ENCODE assay signal across 8 cellular contexts in the genomic region with DNA sequence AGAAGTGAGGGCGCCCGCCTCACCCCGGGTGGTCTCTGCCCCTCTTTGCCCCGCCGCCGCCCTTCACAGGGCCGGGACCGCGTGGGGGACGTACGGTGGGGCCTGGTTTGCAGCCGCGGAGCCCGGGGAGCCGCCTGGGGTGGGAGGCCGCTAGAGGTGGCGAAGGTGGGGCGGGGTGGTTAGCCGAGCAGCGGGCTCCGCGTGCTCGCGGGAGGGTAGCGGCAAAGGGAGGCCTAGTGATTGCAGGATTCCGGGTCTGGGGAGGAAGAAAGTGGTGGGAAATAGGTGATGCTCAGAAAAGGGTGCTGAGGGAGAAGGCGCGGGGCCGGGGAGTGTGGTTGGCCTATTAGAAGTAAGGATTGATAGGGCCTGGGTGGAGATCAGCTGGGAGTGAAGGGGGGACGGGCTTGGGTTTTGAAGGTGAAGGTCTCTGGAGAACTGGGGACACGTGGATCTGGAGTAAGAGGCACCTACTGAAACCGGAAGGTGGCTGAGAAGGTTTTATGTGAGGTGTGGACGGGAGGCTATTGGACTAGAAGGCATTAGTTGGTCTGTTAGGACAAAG. TPM values are rescaled to one million over a fixed set of nuclear protein-coding genes. Genes with fewer than 3 reads are reported as not detected.
DNase-seq lines count a peak whose midpoint lies in the region; ATAC-seq and TF ChIP-seq lines count a peak whose summit lies in the region.

No MANE protein-coding gene starts in this region.

- H3K4me1 ChIP-seq in mesendoderm (ENCODE audit: control insufficient read depth, low read depth, low read length), result no peaks in the 10 kb centered on the region

- TF ChIP-seq CTCF in GM10266 (IDR thresholded peaks at IDR 0.05; ENCODE audit: control insufficient read depth, insufficient read depth, low read depth, missing control alignments), result no peak

- H3K27ac ChIP-seq in cingulate gyrus (ENCODE audit: low read depth, low read length) (peak overlapping the region; percentile 19), mesendoderm (ENCODE audit: low read depth, low read length) (peak overlapping the region; percentile 91)

- no CpG with 5 or more reads among the region's 33 CpGs for WGBS in mesendoderm (ENCODE audit: extremely low coverage, insufficient coverage, low lambda C conversion rate)

- H3K56ac ChIP-seq in mesendoderm (ENCODE audit: low read length), result peak overlapping the region; percentile 94

- H2AK5ac ChIP-seq in mesendoderm (ENCODE audit: low read length), result no peak overlapping the region

- H3K79me2 ChIP-seq in mesendoderm (ENCODE audit: control insufficient read depth, insufficient read depth, low read length), result peaks cover 47% of the 10 kb centered on the region

- peak overlapping the region; percentile 82 for H3K4me3 ChIP-seq in mesendoderm (ENCODE audit: low read length)

- peak; percentile 4 to 5 for ATAC-seq in activated CD4-positive, CD25-positive, alpha-beta regulatory T cell treated with anti-CD3 and anti-CD28 coated beads, Interleukin-2, amount 50 U/mL, for 24 hours

- peak overlapping the region; percentile 84 for H3K9ac ChIP-seq in mesendoderm (ENCODE audit: low read length)

- no peaks in the 10 kb centered on the region for H3K36me3 ChIP-seq in mesendoderm (ENCODE audit: control insufficient read depth, insufficient read depth, low read length)

- peak; percentile 45 for DNase-seq in GM10266 (ENCODE audit: extremely low spot score)
- peak; percentile 21 for DNase-seq in HCEC 1CT
- DNase-seq in NAMALWA (ENCODE audit: low spot score), result peak; percentile 73
- DNase-seq in mesendoderm, result peak; percentile 65
- DNase-seq in stimulated activated CD8-positive, alpha-beta memory T cell treated with anti-CD3 and anti-CD28 coated beads, Interleukin-2, amount 100 ng/mL, for 1 hour (ENCODE audit: low read depth in 2 of 2), result peak; percentile 9 to 35
- DNase-seq in putamen (ENCODE audit: low spot score), result no peak

- no peak overlapping the region for H2BK15ac ChIP-seq in mesendoderm (replicated peaks; ENCODE audit: low read depth)

- no peaks in the 10 kb centered on the region for H3K79me1 ChIP-seq in mesendoderm (ENCODE audit: low read length)

- no peak overlapping the region for H4K8ac ChIP-seq in mesendoderm (ENCODE audit: low read depth, low read length)

- no peak overlapping the region for H3K23ac ChIP-seq in mesendoderm (ENCODE audit: low read length)

- H2BK120ac ChIP-seq in mesendoderm (ENCODE audit: low read depth, low read length), result peak overlapping the region; percentile 32

- no peak overlapping the region for H4K5ac ChIP-seq in mesendoderm (ENCODE audit: low read length)

- H2BK5ac ChIP-seq in mesendoderm (ENCODE audit: low read length), result no peak overlapping the region

- H3K27me3 ChIP-seq in mesendoderm (ENCODE audit: insufficient read depth, low read length, poor library complexity), result no peaks in the 10 kb centered on the region

- peak overlapping the region; percentile 92 for H3K18ac ChIP-seq in mesendoderm (ENCODE audit: low read length)

- peak overlapping the region; percentile 66 for H3K4me2 ChIP-seq in mesendoderm (ENCODE audit: low read length)

- peak overlapping the region; percentile 67 for H3K4ac ChIP-seq in mesendoderm (ENCODE audit: low read depth, low read length)

RNA-seq across cellular contexts. Expression of a gene that starts 0.6 kb away (rescaled TPM):
- 54.3 TPM for polyA plus RNA-seq in mesendoderm (2013, experiment 1 of 2)
- polyA plus RNA-seq in mesendoderm (2013, experiment 2 of 2), result 53.7 TPM
